In the genomic region with DNA sequence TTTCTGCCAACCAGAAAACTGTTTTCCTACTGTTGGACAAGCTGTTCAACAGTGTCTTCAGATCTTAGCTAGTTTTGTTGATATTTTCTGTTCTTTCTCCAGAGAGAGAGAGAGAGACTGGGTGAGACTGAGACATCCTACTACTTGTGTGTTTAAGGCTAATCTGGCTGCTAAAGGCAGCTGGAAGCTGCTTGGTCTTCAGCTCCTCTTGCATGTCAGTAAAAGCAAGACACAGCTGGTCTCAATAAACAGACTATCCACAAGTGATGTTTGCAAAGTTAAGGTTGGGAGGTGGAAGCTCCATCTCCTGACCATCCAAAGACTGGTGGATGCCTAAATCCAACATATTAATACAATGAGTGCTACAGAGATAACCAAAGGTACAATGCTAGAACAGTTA, we compare ENCODE assay signal across 36 cellular contexts. TPM values are rescaled to one million over a fixed set of nuclear protein-coding genes. Genes with fewer than 3 reads are reported as not detected.
DNase-seq lines count a peak whose midpoint lies in the region; ATAC-seq and TF ChIP-seq lines count a peak whose summit lies in the region.
"Had no signal": no experiment of that assay in that cellular context is flagged by ENCODE, and none has a peak within 500 bp of the region (broad histone marks: within the 10 kb centered on the region; RNA-seq: fewer than 3 reads in every experiment).

No MANE protein-coding gene starts in this region.

- TF ChIP-seq CTCF in CD4-positive, alpha-beta T cell (IDR thresholded peaks at IDR 0.05): no peak
- no peak for TF ChIP-seq CTCF in transverse colon (IDR thresholded peaks at IDR 0.05)

- peak overlapping the region; percentile 28 for H3K27ac Mint-ChIP-seq in activated CD8-positive, alpha-beta memory T cell treated with anti-CD3 and anti-CD28 coated beads, Interleukin-2, amount 10 ng/mL, durations not matched to agents 7 days and 5 days
- H3K27ac Mint-ChIP-seq in CD4-positive, alpha-beta T cell: peak overlapping the region; percentile 35
- H3K27ac Mint-ChIP-seq: activated CD4-positive, alpha-beta T cell treated with anti-CD3 and anti-CD28 coated beads, Interleukin-2, amount 10 ng/mL, durations not matched to agents 24 days and 14 days had no signal

- H3K4me3 ChIP-seq in mesenchymal stem cell (ENCODE audit: insufficient read depth in 1 of 2, low read depth in 1 of 2, low read length in 2 of 2) (no peak overlapping the region), transverse colon (no peak overlapping the region)
- H3K4me3 ChIP-seq: A549, BLaER1, K562, left lung, prostate gland, testis, vagina had no signal

- H3K27ac ChIP-seq in CD4-positive, alpha-beta T cell (ENCODE audit: low read depth, low read length): no peak overlapping the region
- H3K27ac ChIP-seq in epithelial cell of prostate (peak overlapping the region; percentile 1), mesenchymal stem cell (ENCODE audit: low read length, poor library complexity, severe bottlenecking) (no peak overlapping the region), transverse colon (peak overlapping the region in 2 of 4 donors; percentile 14 to 54)
- H3K27ac ChIP-seq: A549, BLaER1, brain microvascular endothelial cell, left lung, prostate gland, testis, vagina, WERI-Rb-1 had no signal

- TF ChIP-seq POLR2A in transverse colon (IDR thresholded peaks at IDR 0.05): no peak

- H2BK5ac ChIP-seq in mesenchymal stem cell (ENCODE audit: low read depth, low read length, poor library complexity, severe bottlenecking): no peak overlapping the region

- H3K4me1 ChIP-seq in mesenchymal stem cell (ENCODE audit: control insufficient read depth, insufficient read depth, low read depth, low read length) (peaks cover 5% of the 10 kb centered on the region), transverse colon (peaks cover 0 to 8% (median 0%) of the 10 kb centered on the region in 4 donors)
- H3K4me1 ChIP-seq: A549, BLaER1, Caco-2, left lung, prostate gland, testis, vagina had no signal

- ATAC-seq in activated CD8-positive, alpha-beta memory T cell treated with anti-CD3 and anti-CD28 coated beads, Interleukin-2, amount 10 ng/mL, durations not matched to agents 7 days and 5 days: no peak
- ATAC-seq in CD4-positive, alpha-beta T cell (ENCODE audit: poor library complexity): no peak
- ATAC-seq in GM21619 (IDR thresholded peaks at IDR 0.05; ENCODE audit: unreplicated experiment): no peak
- ATAC-seq: A549; K562; left lung; PC-3; SK-N-SH treated with all-trans-retinoic acid at 6 μM for 48 hours; stimulated activated naive CD8-positive, alpha-beta T cell treated with anti-CD3 and anti-CD28 coated beads, Interleukin-15, Interleukin-2, amounts not matched to agents 100 U/mL and 50 U/mL, for 24 hours had no signal

- H3K27me3 Mint-ChIP-seq in activated CD8-positive, alpha-beta memory T cell treated with anti-CD3 and anti-CD28 coated beads, Interleukin-2, amount 10 ng/mL, durations not matched to agents 7 days and 5 days: no peaks in the 10 kb centered on the region
- no peaks in the 10 kb centered on the region for H3K27me3 Mint-ChIP-seq in CD4-positive, alpha-beta T cell
- H3K27me3 Mint-ChIP-seq: activated CD4-positive, alpha-beta T cell treated with anti-CD3 and anti-CD28 coated beads, Interleukin-2, amount 10 ng/mL, durations not matched to agents 24 days and 14 days had no signal

- CTCF ChIA-PET in activated CD8-positive, alpha-beta memory T cell treated with anti-CD3 and anti-CD28 coated beads, Interleukin-2, amount 10 ng/mL, durations not matched to agents 7 days and 5 days (lab: Charles Lee): no interaction called here
- CTCF ChIA-PET in CD4-positive, alpha-beta T cell (lab: Charles Lee): no interaction called here

- no peak overlapping the region for H3K4me3 Mint-ChIP-seq in activated CD8-positive, alpha-beta memory T cell treated with anti-CD3 and anti-CD28 coated beads, Interleukin-2, amount 10 ng/mL, durations not matched to agents 7 days and 5 days
- no peak overlapping the region for H3K4me3 Mint-ChIP-seq in CD4-positive, alpha-beta T cell
- H3K4me3 Mint-ChIP-seq: activated CD4-positive, alpha-beta T cell treated with anti-CD3 and anti-CD28 coated beads, Interleukin-2, amount 10 ng/mL, durations not matched to agents 24 days and 14 days had no signal

- no peak overlapping the region for H2BK15ac ChIP-seq in mesenchymal stem cell (ENCODE audit: low read depth, poor library complexity, severe bottlenecking)

- H3K79me1 ChIP-seq in mesenchymal stem cell (replicated peaks; ENCODE audit: low read length, poor library complexity, severe bottlenecking): peaks cover 37% of the 10 kb centered on the region

- H3K4me2 ChIP-seq in mesenchymal stem cell (ENCODE audit: low read length, poor library complexity, severe bottlenecking): no peak overlapping the region
- H3K4me2 ChIP-seq: A549, BLaER1 had no signal

- H3K36me3 ChIP-seq in mesenchymal stem cell (ENCODE audit: control insufficient read depth in 1 of 2, insufficient read depth in 2 of 2, low read depth in 1 of 2, low read length in 2 of 2) (peaks cover 58 to 87% of the 10 kb centered on the region in 2 experiments), transverse colon (peaks cover 0 to 54% (median 26%) of the 10 kb centered on the region in 4 donors)

- H3K9me3 Mint-ChIP-seq in activated CD8-positive, alpha-beta memory T cell treated with anti-CD3 and anti-CD28 coated beads, Interleukin-2, amount 10 ng/mL, durations not matched to agents 7 days and 5 days (ENCODE audit: low read depth): no peaks in the 10 kb centered on the region
- no peaks in the 10 kb centered on the region for H3K9me3 Mint-ChIP-seq in CD4-positive, alpha-beta T cell
- H3K9me3 Mint-ChIP-seq: activated CD4-positive, alpha-beta T cell treated with anti-CD3 and anti-CD28 coated beads, Interleukin-2, amount 10 ng/mL, durations not matched to agents 24 days and 14 days had no signal

- H2AFZ ChIP-seq in mesenchymal stem cell (ENCODE audit: low read depth, low read length): no peak overlapping the region

- H3K23ac ChIP-seq in mesenchymal stem cell (ENCODE audit: low read length in 2 of 2): no peak overlapping the region

- no peak for DNase-seq in activated CD8-positive, alpha-beta memory T cell treated with anti-CD3 and anti-CD28 coated beads, Interleukin-2, amount 10 ng/mL, durations not matched to agents 7 days and 5 days
- DNase-seq in activated CD8-positive, alpha-beta memory T cell treated with anti-CD3 and anti-CD28 coated beads for 24 hours: no peak
- DNase-seq in CD4-positive, alpha-beta T cell: no peak
- DNase-seq in epithelial cell of prostate (ENCODE audit: low read depth, low spot score) (no peak), mesenchymal stem cell (peak; percentile 82), transverse colon (no peak), DMS53 (lab: John Stamatoyannopoulos, UW) (no peak)
- DNase-seq: activated CD4-positive, alpha-beta T cell treated with anti-CD3 and anti-CD28 coated beads, Interleukin-2, amount 10 ng/mL, durations not matched to agents 24 days and 14 days; activated CD8-positive, alpha-beta memory T cell treated with anti-CD3 and anti-CD28 coated beads, Interleukin-2, amount 50 U/mL, for 48 hours; brain microvascular endothelial cell; Caco-2; DMS79 treated with DMSO at 0.1 percent for 48 hours; effector CD8-positive, alpha-beta T cell; left lung; NCI-H1092 treated with DMSO at 0.1 percent for 48 hours; NCI-H187; NCI-H2171 treated with DMSO at 0.1 percent for 48 hours; NCI-H526; NK-92 treated with Interleukin-12 subunit alpha and Interleukin-12 subunit beta, amount 100 ng/mL, for 24 hours; nucleus accumbens; PC-3; stimulated activated CD4-positive, alpha-beta T cell treated with anti-CD3 and anti-CD28 coated beads, Interleukin-15, amount 100 ng/mL, for 24 hours; stimulated activated naive CD8-positive, alpha-beta T cell treated with anti-CD3 and anti-CD28 coated beads, Interleukin-15, Interleukin-2, amounts not matched to agents 100 U/mL and 50 U/mL, for 24 hours; testis; WERI-Rb-1 had no signal

- TF ChIP-seq EP300 in transverse colon (IDR thresholded peaks at IDR 0.05; ENCODE audit: low read depth): no peak

- no peak overlapping the region for H3K4ac ChIP-seq in mesenchymal stem cell (ENCODE audit: low read depth in 1 of 2, low read length in 2 of 2)

- POLR2A ChIA-PET in CD4-positive, alpha-beta T cell (lab: Charles Lee): no interaction called here

- H2BK12ac ChIP-seq in mesenchymal stem cell (ENCODE audit: low read length in 2 of 2): no peak overlapping the region

- H3K4me1 Mint-ChIP-seq in activated CD8-positive, alpha-beta memory T cell treated with anti-CD3 and anti-CD28 coated beads, Interleukin-2, amount 10 ng/mL, durations not matched to agents 7 days and 5 days: no peaks in the 10 kb centered on the region
- H3K4me1 Mint-ChIP-seq in CD4-positive, alpha-beta T cell (ENCODE audit: low read depth): no peaks in the 10 kb centered on the region
- H3K4me1 Mint-ChIP-seq: activated CD4-positive, alpha-beta T cell treated with anti-CD3 and anti-CD28 coated beads, Interleukin-2, amount 10 ng/mL, durations not matched to agents 24 days and 14 days had no signal

- in situ Hi-C loops in transverse colon (cut with MboI; ENCODE audit: low pct_ligation_motif_present in 1 of 4, low pct_unique_long_range_greater_than_20kb in 1 of 4, low sequenced_read_pairs in 3 of 4): no loop called here

- H3K18ac ChIP-seq in mesenchymal stem cell (ENCODE audit: low read depth in 1 of 2, low read length in 2 of 2): no peak overlapping the region

- H3K27me3 ChIP-seq in CD4-positive, alpha-beta T cell (ENCODE audit: control insufficient read depth, insufficient read depth, low read length): no peaks in the 10 kb centered on the region
- H3K27me3 ChIP-seq in mesenchymal stem cell (ENCODE audit: control insufficient read depth in 1 of 2, insufficient read depth in 1 of 2, low read length in 2 of 2) (no peaks in the 10 kb centered on the region), transverse colon (no peaks in the 10 kb centered on the region)
- H3K27me3 ChIP-seq: BLaER1, brain microvascular endothelial cell, left lung, testis, vagina had no signal

- no peaks in the 10 kb centered on the region for H3K9me3 ChIP-seq in CD4-positive, alpha-beta T cell (ENCODE audit: control insufficient read depth, low read length)
- H3K9me3 ChIP-seq in mesenchymal stem cell (ENCODE audit: control insufficient read depth, low read length) (no peaks in the 10 kb centered on the region), transverse colon (no peaks in the 10 kb centered on the region)
- H3K9me3 ChIP-seq: A549, BLaER1, Caco-2, left lung, prostate gland, testis, vagina had no signal

- no peak overlapping the region for H2AK5ac ChIP-seq in mesenchymal stem cell (ENCODE audit: low read length, severe bottlenecking)

- no peak overlapping the region for H4K8ac ChIP-seq in mesenchymal stem cell (ENCODE audit: low read length)

- H3K14ac ChIP-seq in mesenchymal stem cell (ENCODE audit: low read length in 2 of 2): no peak overlapping the region

- intact Hi-C loops in CD4-positive, alpha-beta T cell (cut with DNase I, micrococcal nuclease): no loop called here
- intact Hi-C loops in transverse colon (cut with DNase I; ENCODE audit: low total_unique reads): no loop called here

- H3K9ac ChIP-seq in mesenchymal stem cell (ENCODE audit: low read length): no peak overlapping the region
- H3K9ac ChIP-seq: BLaER1 had no signal

- H3K36me3 Mint-ChIP-seq in activated CD8-positive, alpha-beta memory T cell treated with anti-CD3 and anti-CD28 coated beads, Interleukin-2, amount 10 ng/mL, durations not matched to agents 7 days and 5 days: peaks cover 36% of the 10 kb centered on the region
- peaks cover 99% of the 10 kb centered on the region for H3K36me3 Mint-ChIP-seq in CD4-positive, alpha-beta T cell (ENCODE audit: low read depth)

- no peak overlapping the region for H2BK120ac ChIP-seq in mesenchymal stem cell (ENCODE audit: low read depth, low read length)

- no peak overlapping the region for H4K91ac ChIP-seq in mesenchymal stem cell (ENCODE audit: low read length)

RNA-seq across cellular contexts. Expression of a gene that starts 17.8 kb away (rescaled TPM):
- not detected for total RNA-seq in activated CD8-positive, alpha-beta memory T cell treated with anti-CD3 and anti-CD28 coated beads, Interleukin-2, amount 10 ng/mL, durations not matched to agents 7 days and 5 days
- total RNA-seq in CD4-positive, alpha-beta T cell: not detected
- polyA plus RNA-seq in mesenchymal stem cell (2013, experiment 1 of 2): 2.3 TPM
- 2.3 TPM for polyA plus RNA-seq in mesenchymal stem cell (2013, experiment 2 of 2)
- total RNA-seq in transverse colon: under 1 TPM in 1 of 4 donors, not detected in 3; 0.41 TPM
- total RNA-seq: vagina had no signal

RNA-seq across cellular contexts. Expression of a gene that starts 26.9 kb away (rescaled TPM):
- 10 to 100 TPM; 52.6 to 61.7 TPM for total RNA-seq in activated CD8-positive, alpha-beta memory T cell treated with anti-CD3 and anti-CD28 coated beads, Interleukin-2, amount 10 ng/mL, durations not matched to agents 7 days and 5 days
- total RNA-seq in CD4-positive, alpha-beta T cell: 100 to 1,000 TPM; 133 to 143 TPM
- polyA plus RNA-seq in mesenchymal stem cell (2013, experiment 1 of 2): 19.8 TPM
- 20.1 TPM for polyA plus RNA-seq in mesenchymal stem cell (2013, experiment 2 of 2)
- 10 to 100 TPM; 16.3 to 40.0 (median 32.1) TPM for total RNA-seq in transverse colon

RNA-seq across cellular contexts. Expression of a gene that starts 38.1 kb away (rescaled TPM):
- total RNA-seq in activated CD8-positive, alpha-beta memory T cell treated with anti-CD3 and anti-CD28 coated beads, Interleukin-2, amount 10 ng/mL, durations not matched to agents 7 days and 5 days: not detected
- not detected for total RNA-seq in CD4-positive, alpha-beta T cell
- 0.58 TPM for polyA plus RNA-seq in mesenchymal stem cell (2013, experiment 1 of 2)
- 0.52 TPM for polyA plus RNA-seq in mesenchymal stem cell (2013, experiment 2 of 2)
- total RNA-seq in transverse colon: 1 to 10 TPM in 1 of 4 donors, under 1 TPM in 1, not detected in 2; 0.14 to 5.6 TPM
- total RNA-seq: activated CD4-positive, alpha-beta T cell treated with anti-CD3 and anti-CD28 coated beads, Interleukin-2, amount 10 ng/mL, durations not matched to agents 24 days and 14 days; cerebellum; HT1080; M059J; PC-3; T-helper 2 cell treated with Interferon-gamma antibody and Interleukin-4, amounts not matched to agents 100 ng/mL and 5 ng/mL, for 36 hours had no signal
- polyA plus RNA-seq: K562 had no signal
